8 cellular contexts compared by ENCODE assay signal in genomic region chr22:25563757-25564319, GRCh38. TPM values are rescaled to one million over a fixed set of nuclear protein-coding genes. Genes with fewer than 3 reads are reported as not detected.
DNase-seq lines count a peak whose midpoint lies in the region; ATAC-seq and TF ChIP-seq lines count a peak whose summit lies in the region.

No MANE protein-coding gene starts in this region.

- H3K36me3 ChIP-seq in Loucy (ENCODE audit: insufficient read depth, low read length) (no peaks in the 10 kb centered on the region), heart right ventricle (no peaks in the 10 kb centered on the region)

- H3K79me2 ChIP-seq in Loucy (ENCODE audit: insufficient read depth, low read length): peaks cover 40% of the 10 kb centered on the region

- ATAC-seq in activated T-cell treated with anti-CD3 and anti-CD28 coated beads, Interleukin-2, amount 50 U/mL, for 4 hours: peak; percentile 11 to 37
- ATAC-seq in heart right ventricle (peak; percentile 20 to 63 (median 33)), HG03196 (IDR thresholded peaks at IDR 0.05; ENCODE audit: unreplicated experiment) (no peak)

- H3K9ac ChIP-seq in Loucy (ENCODE audit: low read depth, low read length, poor library complexity, severe bottlenecking): peak overlapping the region; percentile 47

- DNase-seq in activated CD8-positive, alpha-beta memory T cell treated with anti-CD3 and anti-CD28 coated beads for 24 hours: peak; percentile 62
- DNase-seq in activated CD8-positive, alpha-beta memory T cell treated with anti-CD3 and anti-CD28 coated beads, Interleukin-2, amount 50 U/mL, for 48 hours: no peak
- peak; percentile 14 for DNase-seq in activated T-cell treated with anti-CD3 and anti-CD28 coated beads, Interleukin-2, amount 50 U/mL, for 4 hours
- peak in 1 of 2 donors; percentile 12 for DNase-seq in heart right ventricle
- peak; percentile 27 for DNase-seq in putamen (ENCODE audit: low spot score)
- DNase-seq in mesenteric fat pad (ENCODE audit: low spot score): no peak

- 4% methylated on average over 21 of the region's 21 CpGs for WGBS in heart right ventricle, 2 donors

- H3K36me3 Mint-ChIP-seq in activated T-cell treated with anti-CD3 and anti-CD28 coated beads, Interleukin-2, amount 50 U/mL, for 4 hours (ENCODE audit: insufficient read depth): no peaks in the 10 kb centered on the region

- H3K4me2 ChIP-seq in Loucy (ENCODE audit: low read depth, low read length, poor library complexity, severe bottlenecking): peak overlapping the region; percentile 71

- peak overlapping the region in 7 of 10 donors; percentile 15 to 83 (median 64) for H3K27ac ChIP-seq in heart right ventricle

- intact Hi-C loops in heart right ventricle (cut with DNase I): loop anchor here in 3 of 10 donors (1.0 to 10.0 kb wide), 3 partner anchors 42 to 131 kb away; no protein-coding TSS in a partner anchor

- H3K27me3 ChIP-seq in Loucy (ENCODE audit: insufficient read depth, low read length, poor library complexity, severe bottlenecking): peaks cover 5% of the 10 kb centered on the region
- H3K27me3 ChIP-seq in heart right ventricle: peaks cover 0 to 8% (median 0%) of the 10 kb centered on the region in 7 donors

- no peaks in the 10 kb centered on the region for H3F3A ChIP-seq in Loucy (ENCODE audit: low read depth)

- H3K4me3 ChIP-seq in Loucy (ENCODE audit: low read length, poor library complexity, severe bottlenecking) (peak overlapping the region; percentile 60), heart right ventricle (peak overlapping the region; percentile 21 to 95 (median 84))

- peaks cover 28% of the 10 kb centered on the region for H3K4me1 Mint-ChIP-seq in activated T-cell treated with anti-CD3 and anti-CD28 coated beads, Interleukin-2, amount 50 U/mL, for 4 hours (ENCODE audit: low read depth)

- TF ChIP-seq CTCF in Loucy (conservative IDR thresholded peaks at IDR 0.05; ENCODE audit: low read length): no peak
- no peak for TF ChIP-seq CTCF in heart right ventricle (IDR thresholded peaks at IDR 0.05)

- no peaks in the 10 kb centered on the region for H3K9me3 Mint-ChIP-seq in activated T-cell treated with anti-CD3 and anti-CD28 coated beads, Interleukin-2, amount 50 U/mL, for 4 hours

- peak overlapping the region; percentile 87 for H3K4me3 Mint-ChIP-seq in activated T-cell treated with anti-CD3 and anti-CD28 coated beads, Interleukin-2, amount 50 U/mL, for 4 hours

- H3K9me2 ChIP-seq in Loucy (replicated peaks; ENCODE audit: low read depth, low read length): no peaks in the 10 kb centered on the region

- H3K27me3 Mint-ChIP-seq in activated T-cell treated with anti-CD3 and anti-CD28 coated beads, Interleukin-2, amount 50 U/mL, for 4 hours (ENCODE audit: low read depth): peaks cover 26% of the 10 kb centered on the region

- H3K4me1 ChIP-seq in Loucy (ENCODE audit: insufficient read depth, low read length, poor library complexity, severe bottlenecking) (peaks cover 32% of the 10 kb centered on the region), heart right ventricle (peaks cover 0 to 51% (median 28%) of the 10 kb centered on the region in 9 donors)

- H4K20me1 ChIP-seq in Loucy (ENCODE audit: insufficient read depth, low read length, poor library complexity, severe bottlenecking): peaks cover 26% of the 10 kb centered on the region

- peak overlapping the region; percentile 24 for H2AFZ ChIP-seq in Loucy (ENCODE audit: low read length)

- H3K9me3 ChIP-seq in Loucy (ENCODE audit: insufficient read depth, low read depth, low read length) (no peaks in the 10 kb centered on the region), heart right ventricle (no peaks in the 10 kb centered on the region)

RNA-seq across cellular contexts. Expression of gene GRK3, which starts 0.6 kb away (rescaled TPM):
- total RNA-seq in activated T-cell treated with anti-CD3 and anti-CD28 coated beads, Interleukin-2, amount 50 U/mL, for 4 hours: 1 to 10 TPM; 5.2 to 6.7 (median 5.3) TPM
- 1 to 10 TPM; 3.1 to 9.0 (median 5.5) TPM for total RNA-seq in heart right ventricle
- polyA plus RNA-seq in heart right ventricle: 1 to 10 TPM in 1 of 2 donors, under 1 TPM in 1; 0.97 to 2.1 TPM
- total RNA-seq in mesenteric fat pad: 53.4 TPM

Comparison
In these comparisons a context has a peak if more than half of its experiments do, and no peak if none do; other contexts are left out.
1. DNase-seq: peak in activated CD8-positive, alpha-beta memory T cell treated with anti-CD3 and anti-CD28 coated beads for 24 hours (single experiment), activated T-cell treated with anti-CD3 and anti-CD28 coated beads, Interleukin-2, amount 50 U/mL, for 4 hours (single experiment) and putamen (single experiment); none in activated CD8-positive, alpha-beta memory T cell treated with anti-CD3 and anti-CD28 coated beads, Interleukin-2, amount 50 U/mL, for 48 hours (single experiment) and mesenteric fat pad (single experiment).